1 cellular context compared by ENCODE assay signal in the genomic region with DNA sequence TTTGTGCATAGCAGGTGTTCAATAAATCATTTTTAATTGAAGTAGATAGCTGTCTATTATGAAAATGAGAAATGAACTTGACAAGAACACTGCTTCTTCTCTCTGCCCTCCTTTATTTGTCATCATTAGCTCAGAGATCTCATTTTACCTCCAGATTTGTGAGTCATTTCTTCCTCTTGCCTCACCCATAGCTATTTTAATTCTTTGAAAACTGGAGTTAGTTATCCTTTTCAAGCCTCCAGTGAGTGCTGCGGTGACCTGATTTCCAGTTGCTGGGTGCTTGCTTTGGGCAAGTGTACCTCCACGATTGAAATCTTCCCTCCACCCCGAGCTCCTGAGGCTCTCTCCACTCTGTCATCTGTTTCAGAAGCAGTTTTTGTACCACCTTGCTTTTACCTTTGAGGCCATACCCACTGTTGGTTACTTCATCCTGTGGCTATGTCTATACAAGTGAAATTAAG.
TF ChIP-seq lines count a peak whose summit lies in the region.

No MANE protein-coding gene starts in this region.

TF ChIP-seq in HepG2, 621 proteins besides CTCF, POLR2A, EP300 and RAD21 (continued from another document):
- TF ChIP-seq, protein P1, sequence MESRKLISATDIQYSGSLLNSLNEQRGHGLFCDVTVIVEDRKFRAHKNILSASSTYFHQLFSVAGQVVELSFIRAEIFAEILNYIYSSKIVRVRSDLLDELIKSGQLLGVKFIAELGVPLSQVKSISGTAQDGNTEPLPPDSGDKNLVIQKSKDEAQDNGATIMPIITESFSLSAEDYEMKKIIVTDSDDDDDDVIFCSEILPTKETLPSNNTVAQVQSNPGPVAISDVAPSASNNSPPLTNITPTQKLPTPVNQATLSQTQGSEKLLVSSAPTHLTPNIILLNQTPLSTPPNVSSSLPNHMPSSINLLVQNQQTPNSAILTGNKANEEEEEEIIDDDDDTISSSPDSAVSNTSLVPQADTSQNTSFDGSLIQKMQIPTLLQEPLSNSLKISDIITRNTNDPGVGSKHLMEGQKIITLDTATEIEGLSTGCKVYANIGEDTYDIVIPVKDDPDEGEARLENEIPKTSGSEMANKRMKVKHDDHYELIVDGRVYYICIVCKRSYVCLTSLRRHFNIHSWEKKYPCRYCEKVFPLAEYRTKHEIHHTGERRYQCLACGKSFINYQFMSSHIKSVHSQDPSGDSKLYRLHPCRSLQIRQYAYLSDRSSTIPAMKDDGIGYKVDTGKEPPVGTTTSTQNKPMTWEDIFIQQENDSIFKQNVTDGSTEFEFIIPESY (CRISPR knock-in tag; IDR thresholded peaks at IDR 0.05), result no peak
- no peak for TF ChIP-seq TMF1 (CRISPR knock-in tag; IDR thresholded peaks at IDR 0.05; ENCODE audit: low read depth)
- TF ChIP-seq FOXA1 (IDR thresholded peaks at IDR 0.05), result no peak
- TF ChIP-seq FOXA1 (CRISPR knock-in tag; IDR thresholded peaks at IDR 0.05), result no peak
